In the genomic region with DNA sequence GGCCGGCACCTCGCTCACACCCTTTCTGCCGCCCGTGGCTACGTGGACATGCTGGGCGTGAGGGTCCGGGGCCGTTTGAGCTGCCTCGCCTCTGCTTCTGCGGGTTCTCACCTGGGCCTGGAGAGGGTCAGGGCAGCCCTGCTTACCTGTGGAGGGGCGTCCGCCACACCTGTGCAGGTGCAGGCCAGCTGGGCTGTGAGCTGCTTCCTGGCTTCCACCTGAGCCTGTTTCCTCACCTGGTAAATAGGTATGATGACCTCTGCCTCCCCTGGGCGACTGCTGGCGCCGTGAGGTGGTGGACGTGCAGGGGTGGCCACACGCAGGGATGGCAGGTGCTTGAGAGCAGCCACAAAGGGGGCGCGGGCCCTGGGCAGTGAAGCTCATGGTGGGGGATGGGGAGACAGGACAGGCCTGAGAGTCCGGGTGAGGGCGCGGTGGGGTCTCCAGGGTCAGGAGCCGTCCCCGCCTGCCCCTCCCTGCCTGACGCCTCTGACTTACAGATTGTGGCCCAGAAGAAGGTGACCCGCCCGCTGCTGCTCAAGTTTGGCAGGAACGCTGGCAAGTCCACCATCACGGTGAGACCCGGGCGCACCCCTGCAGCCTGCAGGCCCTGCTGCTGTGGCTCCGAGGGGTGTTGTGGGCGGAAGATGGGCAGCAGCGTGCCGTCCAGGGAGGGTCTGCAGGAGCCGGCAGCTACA, we compare ENCODE assay signal across 24 cellular contexts. TPM values are rescaled to one million over a fixed set of nuclear protein-coding genes. Genes with fewer than 3 reads are reported as not detected.
A peak's percentile ranks its signal among the peaks of the same experiment; 100 is the strongest.
DNase-seq lines count a peak whose midpoint lies in the region; ATAC-seq, FAIRE-seq and TF ChIP-seq lines count a peak whose summit lies in the region.
"Had no signal": no experiment of that assay in that cellular context is flagged by ENCODE, and none has a peak within 500 bp of the region (broad histone marks: within the 10 kb centered on the region; RNA-seq: fewer than 3 reads in every experiment).

No MANE protein-coding gene starts in this region.

- WGBS in stomach, 5 donors = 74 to 86% (median 85%) methylated on average over 14 to 36 of the region's 36 CpGs

- no peak overlapping the region for H3K4me3 ChIP-seq in BLaER1 treated with 17β-estradiol and CSF1 and Interleukin-3, amounts not matched to agents 10 nM and 100 nM
- H3K4me3 ChIP-seq in HCT116 (replicated peaks in 1 of 2; ENCODE audit: low read depth in 1 of 2, low read length in 2 of 2) = no peak overlapping the region
- no peak overlapping the region for H3K4me3 ChIP-seq in kidney (ENCODE audit: low read length in 2 of 2)
- no peak overlapping the region for H3K4me3 ChIP-seq in stomach
- H3K4me3 ChIP-seq in brain microvascular endothelial cell (ENCODE audit: low read depth, low read length) = no peak overlapping the region
- H3K4me3 ChIP-seq: HAP-1, Peyer's patch, SJSA1 had no signal

- H3K4me1 ChIP-seq in BLaER1 treated with 17β-estradiol and CSF1 and Interleukin-3, amounts not matched to agents 10 nM and 100 nM = peaks cover 13 to 33% (median 25%) of the 10 kb centered on the region in 10 experiments
- H3K4me1 ChIP-seq in HCT116 (ENCODE audit: control insufficient read depth in 1 of 2, insufficient read depth in 2 of 2, low read length in 2 of 2) (peaks cover 13 to 38% of the 10 kb centered on the region in 2 experiments), kidney (ENCODE audit: control insufficient read depth in 1 of 2, insufficient read depth in 1 of 2, low read depth in 1 of 2, low read length in 2 of 2) (peaks cover 0 to 9% of the 10 kb centered on the region in 2 donors), stomach (peaks cover 13 to 52% (median 28%) of the 10 kb centered on the region in 4 donors)
- H3K4me1 ChIP-seq: HAP-1 had no signal

- peaks cover 0 to 18% (median 6%) of the 10 kb centered on the region in 11 experiments; a peak in 8 of 22 replicates for H3K9me3 ChIP-seq in BLaER1 treated with 17β-estradiol and CSF1 and Interleukin-3, amounts not matched to agents 10 nM and 100 nM (replicated peaks in 1 of 11)
- H3K9me3 ChIP-seq in HCT116 (ENCODE audit: control insufficient read depth in 1 of 2, insufficient read depth in 1 of 2, low read depth in 1 of 2, low read length in 2 of 2) = peaks cover 0 to 4% of the 10 kb centered on the region in 2 experiments; a peak in 1 of 4 replicates
- H3K9me3 ChIP-seq in kidney (ENCODE audit: control insufficient read depth in 1 of 2, low read length in 2 of 2) = no peaks in the 10 kb centered on the region
- H3K9me3 ChIP-seq in stomach = no peaks in the 10 kb centered on the region
- H3K9me3 ChIP-seq in CD4-positive, alpha-beta T cell (ENCODE audit: control insufficient read depth, low read length) = no peaks in the 10 kb centered on the region
- H3K9me3 ChIP-seq: HAP-1, Peyer's patch, SJSA1 had no signal

- TF ChIP-seq CTCF in HCT116 (IDR thresholded peaks at IDR 0.05 in 2 of 3, conservative IDR thresholded peaks at IDR 0.05 in 1 of 3; ENCODE audit: borderline replicate concordance in 1 of 3, insufficient read depth in 1 of 3, low read depth in 2 of 3, low read length in 2 of 3) = no peak
- no peak for TF ChIP-seq CTCF in kidney (IDR thresholded peaks at IDR 0.05; ENCODE audit: borderline replicate concordance, extremely low read depth, insufficient read depth)
- TF ChIP-seq CTCF in stomach (IDR thresholded peaks at IDR 0.05) = no peak
- no peak for TF ChIP-seq CTCF in CD4-positive, alpha-beta T cell (IDR thresholded peaks at IDR 0.05)
- no peak for TF ChIP-seq CTCF in brain microvascular endothelial cell (IDR thresholded peaks at IDR 0.05; ENCODE audit: low read depth, low read length, missing control alignments)

- peaks cover 0 to 6% (median 0%) of the 10 kb centered on the region in 11 experiments; a peak in 3 of 22 replicates for H3K27me3 ChIP-seq in BLaER1 treated with 17β-estradiol and CSF1 and Interleukin-3, amounts not matched to agents 10 nM and 100 nM
- H3K27me3 ChIP-seq in HCT116 (ENCODE audit: insufficient read depth, low read length) (no peaks in the 10 kb centered on the region), stomach (peaks cover 0 to 4% (median 0%) of the 10 kb centered on the region in 3 donors), brain microvascular endothelial cell (replicated peaks) (no peaks in the 10 kb centered on the region)
- no peaks in the 10 kb centered on the region for H3K27me3 ChIP-seq in CD4-positive, alpha-beta T cell (ENCODE audit: control insufficient read depth, insufficient read depth, low read length)
- H3K27me3 ChIP-seq: Peyer's patch, SJSA1 had no signal

- H3K4me3 Mint-ChIP-seq in CD4-positive, alpha-beta T cell = no peak overlapping the region
- H3K4me3 Mint-ChIP-seq: CD8-positive, alpha-beta memory T cell had no signal

- H3K4me2 ChIP-seq in BLaER1 treated with 17β-estradiol and CSF1 and Interleukin-3, amounts not matched to agents 10 nM and 100 nM = peak overlapping the region in 7 of 11 experiments; percentile 46 to 87 (median 82); a peak in 9 of 22 replicates
- no peak overlapping the region for H3K4me2 ChIP-seq in HCT116 (ENCODE audit: low read length)
- H3K4me2 ChIP-seq: KMS-11 had no signal

- CTCF ChIA-PET in HCT116 (lab: Charles Lee) = no interaction called here
- CTCF ChIA-PET in CD4-positive, alpha-beta T cell (lab: Charles Lee) = no interaction called here

- H3K9ac ChIP-seq in BLaER1 treated with 17β-estradiol and CSF1 and Interleukin-3, amounts not matched to agents 10 nM and 100 nM = no peak overlapping the region
- H3K9ac ChIP-seq in HCT116 (ENCODE audit: low read length) (no peak overlapping the region), kidney (ENCODE audit: low read length in 2 of 2) (no peak overlapping the region)
- H3K9ac ChIP-seq: KMS-11 had no signal

- H3K9me3 Mint-ChIP-seq in CD4-positive, alpha-beta T cell = no peaks in the 10 kb centered on the region
- H3K9me3 Mint-ChIP-seq: CD8-positive, alpha-beta memory T cell had no signal

- TF ChIP-seq POLR2A in HCT116 (IDR thresholded peaks at IDR 0.05; ENCODE audit: borderline replicate concordance, extremely low read depth, insufficient read depth, insufficient read length) (no peak), stomach (IDR thresholded peaks at IDR 0.05) (no peak)

- H3K36me3 Mint-ChIP-seq in CD4-positive, alpha-beta T cell (ENCODE audit: low read depth) = no peaks in the 10 kb centered on the region
- H3K36me3 Mint-ChIP-seq: CD8-positive, alpha-beta memory T cell had no signal

- no peak for ATAC-seq in HCT116
- no peak for ATAC-seq in CD4-positive, alpha-beta T cell (ENCODE audit: poor library complexity)

- POLR2A ChIA-PET in HCT116 (lab: Charles Lee) = no interaction called here
- POLR2A ChIA-PET in CD4-positive, alpha-beta T cell (lab: Charles Lee) = no interaction called here

- H4K20me1 ChIP-seq in BLaER1 treated with 17β-estradiol and CSF1 and Interleukin-3, amounts not matched to agents 10 nM and 100 nM = peaks cover 0 to 56% (median 37%) of the 10 kb centered on the region in 11 experiments; a peak in 18 of 22 replicates
- H4K20me1 ChIP-seq in HCT116 (ENCODE audit: insufficient read depth) = no peaks in the 10 kb centered on the region; the same call in 1 of the 2 replicates

- no peak for DNase-seq in HCT116 (ENCODE audit: low read depth, low spot score)
- peak; percentile 68 for DNase-seq in kidney
- DNase-seq in stomach = no peak
- DNase-seq in GDM1 (lab: John Stamatoyannopoulos, UW) = no peak
- DNase-seq in CD4-positive, alpha-beta T cell = no peak
- no peak for DNase-seq in brain microvascular endothelial cell
- DNase-seq: CD8-positive, alpha-beta memory T cell; DMS53; EL; NCI-H1092 treated with DMSO at 0.1 percent for 48 hours; NCI-H2029 treated with DMSO at 0.1 percent for 48 hours; NCI-H226; NCI-H524 treated with DMSO at 0.1 percent for 48 hours; NCI-H82; Peyer's patch; T-helper 1 cell had no signal

- TF ChIP-seq RAD21 in HCT116 (IDR thresholded peaks at IDR 0.05; ENCODE audit: low read depth) = no peak

- BruUV-seq in HCT116 (replicated peaks; lab: Mats Ljungman, UMichigan) = no TSS peak

- in situ Hi-C loops in brain microvascular endothelial cell (cut with HindIII; ENCODE audit: low pct_ligation_motif_present, low sequenced_read_pairs) = no loop called here

- H3K79me2 ChIP-seq in HCT116 (ENCODE audit: insufficient read depth, low read length) = peaks cover 32% of the 10 kb centered on the region

- H3K4me1 Mint-ChIP-seq in CD4-positive, alpha-beta T cell (ENCODE audit: low read depth) = no peaks in the 10 kb centered on the region

- peaks cover 0 to 71% (median 66%) of the 10 kb centered on the region in 11 experiments; a peak in 20 of 22 replicates for H3K36me3 ChIP-seq in BLaER1 treated with 17β-estradiol and CSF1 and Interleukin-3, amounts not matched to agents 10 nM and 100 nM
- peaks cover 22 to 80% of the 10 kb centered on the region in 2 experiments for H3K36me3 ChIP-seq in HCT116 (ENCODE audit: control insufficient read depth in 1 of 2, insufficient read depth in 2 of 2, low read length in 2 of 2)
- no peaks in the 10 kb centered on the region for H3K36me3 ChIP-seq in kidney (ENCODE audit: control insufficient read depth in 1 of 2, insufficient read depth in 2 of 2, low read length in 2 of 2)
- no peaks in the 10 kb centered on the region for H3K36me3 ChIP-seq in stomach
- no peaks in the 10 kb centered on the region for H3K36me3 ChIP-seq in brain microvascular endothelial cell (replicated peaks)
- H3K36me3 ChIP-seq: Peyer's patch, SJSA1 had no signal

- H2AFZ ChIP-seq in HCT116 (ENCODE audit: low read depth, low read length, poor library complexity, severe bottlenecking) = no peak overlapping the region

- intact Hi-C loops in HCT116 (cut with micrococcal nuclease) = no loop called here
- intact Hi-C loops in kidney (cut with DNase I) = no loop called here
- intact Hi-C loops in stomach (cut with DNase I; ENCODE audit: low total_unique reads) = no loop called here
- intact Hi-C loops in CD4-positive, alpha-beta T cell (cut with DNase I, micrococcal nuclease) = no loop called here

- no peak for FAIRE-seq in kidney (lab: Jason Lieb, UNC)
- FAIRE-seq: GM19239 had no signal

- RAD21 ChIA-PET in HCT116 (lab: Charles Lee; ENCODE audit: low non-redundant PET in 1 of 2, low total read pairs in 2 of 2, uncharacterized antibody in 2 of 2, unreplicated experiment in 2 of 2) = no interaction called here

- no peak overlapping the region for H3K27ac ChIP-seq in BLaER1 treated with 17β-estradiol and CSF1 and Interleukin-3, amounts not matched to agents 10 nM and 100 nM
- H3K27ac ChIP-seq in HCT116 (ENCODE audit: low read depth, low read length) (peak overlapping the region; percentile 5; the same call in 1 of the 2 replicates), kidney (ENCODE audit: low read depth in 2 of 2, low read length in 2 of 2) (no peak overlapping the region), stomach (peak overlapping the region in 3 of 5 donors; percentile 75 to 89 (median 83)), brain microvascular endothelial cell (no peak overlapping the region)
- no peak overlapping the region for H3K27ac ChIP-seq in CD4-positive, alpha-beta T cell (ENCODE audit: low read depth, low read length)
- H3K27ac ChIP-seq: KMS-11, SJSA1 had no signal

- H3K27ac Mint-ChIP-seq in CD4-positive, alpha-beta T cell = no peak overlapping the region
- H3K27ac Mint-ChIP-seq: CD8-positive, alpha-beta memory T cell had no signal

- no peak for TF ChIP-seq EP300 in stomach (IDR thresholded peaks at IDR 0.05)

- H3K9me2 ChIP-seq in HCT116 (ENCODE audit: insufficient read depth) = no peaks in the 10 kb centered on the region

- H3K27me3 Mint-ChIP-seq in CD4-positive, alpha-beta T cell = no peaks in the 10 kb centered on the region
- H3K27me3 Mint-ChIP-seq: CD8-positive, alpha-beta memory T cell had no signal

RNA-seq across cellular contexts. Expression of a gene that starts 7.8 kb away (rescaled TPM):
- total RNA-seq in HCT116 (2021; ENCODE audit: unreplicated experiment) (201 TPM), kidney (13.7 TPM), stomach (1 to 10 TPM in 4 of 5 donors, not detected in 1; 1.6 to 6.2 (median 1.9) TPM)
- polyA plus RNA-seq in HCT116 (2012) = 136 and 148 TPM in 2 replicates
- polyA plus RNA-seq in kidney (ENCODE audit: insufficient read depth, low read depth, low replicate concordance) (1.5 TPM), stomach (1 to 10 TPM in 2 of 3 donors, under 1 TPM in 1; 0.92 to 3.8 (median 1.3) TPM)
- total RNA-seq in CD4-positive, alpha-beta T cell = 1 to 10 TPM; 1.0 to 1.3 TPM
- total RNA-seq: OCI-LY7 had no signal

RNA-seq across cellular contexts. Expression of a gene that starts 22.9 kb away (rescaled TPM):
- total RNA-seq in HCT116 (2021; ENCODE audit: unreplicated experiment) (4,404 TPM), kidney (1,694 TPM), stomach (1,000 to 10,000 TPM; 2,053 to 4,705 (median 3,295) TPM)
- polyA plus RNA-seq in HCT116 (2012) = 9,099 and 10,215 TPM in 2 replicates
- polyA plus RNA-seq in kidney (ENCODE audit: insufficient read depth, low read depth, low replicate concordance) (3,146 TPM), stomach (over 10,000 TPM in 1 of 3 donors, 1,000 to 10,000 TPM in 2; 7,322 to 10,054 (median 9,037) TPM)
- total RNA-seq in CD4-positive, alpha-beta T cell = 1,000 to 10,000 TPM; 4,971 to 5,051 TPM

RNA-seq across cellular contexts. Expression of a gene that starts 30.1 kb away (rescaled TPM):
- 1.1 TPM for total RNA-seq in HCT116 (2021; ENCODE audit: unreplicated experiment)
- polyA plus RNA-seq in HCT116 (2012) = 0.73 and 1.1 TPM in 2 replicates
- 24.2 TPM for total RNA-seq in kidney
- 433 TPM for polyA plus RNA-seq in kidney (ENCODE audit: insufficient read depth, low read depth, low replicate concordance)
- total RNA-seq in stomach = 10 to 100 TPM in 1 of 5 donors, 1 to 10 TPM in 1, under 1 TPM in 1, not detected in 2; 0.58 to 12.3 (median 4.8) TPM
- polyA plus RNA-seq in stomach = 1 to 10 TPM in 1 of 3 donors, under 1 TPM in 2; 0.23 to 1.4 (median 0.62) TPM
- total RNA-seq in CD4-positive, alpha-beta T cell = not detected
- total RNA-seq: CD8-positive, alpha-beta memory T cell; HT1080; OCI-LY7 had no signal
- polyA plus RNA-seq: BJ; CD8-positive, alpha-beta memory T cell had no signal

Comparison
In these comparisons a context has a peak if more than half of its experiments do, and no peak if none do; other contexts are left out.
1. H3K27ac ChIP-seq: peak in HCT116 (single experiment) and stomach (3 of 5); none in BLaER1 treated with 17β-estradiol and CSF1 and Interleukin-3, amounts not matched to agents 10 nM and 100 nM (0 of 11), kidney (0 of 2), CD4-positive, alpha-beta T cell (single experiment) and brain microvascular endothelial cell (single experiment).
2. RNA of a gene that starts 7.8 kb away (total RNA-seq): 201 TPM in HCT116 (single experiment); 13.7 TPM in kidney (single experiment), 1.6 to 6.2 TPM in stomach and 1.0 to 1.3 TPM in CD4-positive, alpha-beta T cell; every median in the first group is over 10 times any median in the second.